24 cellular contexts compared by ENCODE assay signal in the genomic region with DNA sequence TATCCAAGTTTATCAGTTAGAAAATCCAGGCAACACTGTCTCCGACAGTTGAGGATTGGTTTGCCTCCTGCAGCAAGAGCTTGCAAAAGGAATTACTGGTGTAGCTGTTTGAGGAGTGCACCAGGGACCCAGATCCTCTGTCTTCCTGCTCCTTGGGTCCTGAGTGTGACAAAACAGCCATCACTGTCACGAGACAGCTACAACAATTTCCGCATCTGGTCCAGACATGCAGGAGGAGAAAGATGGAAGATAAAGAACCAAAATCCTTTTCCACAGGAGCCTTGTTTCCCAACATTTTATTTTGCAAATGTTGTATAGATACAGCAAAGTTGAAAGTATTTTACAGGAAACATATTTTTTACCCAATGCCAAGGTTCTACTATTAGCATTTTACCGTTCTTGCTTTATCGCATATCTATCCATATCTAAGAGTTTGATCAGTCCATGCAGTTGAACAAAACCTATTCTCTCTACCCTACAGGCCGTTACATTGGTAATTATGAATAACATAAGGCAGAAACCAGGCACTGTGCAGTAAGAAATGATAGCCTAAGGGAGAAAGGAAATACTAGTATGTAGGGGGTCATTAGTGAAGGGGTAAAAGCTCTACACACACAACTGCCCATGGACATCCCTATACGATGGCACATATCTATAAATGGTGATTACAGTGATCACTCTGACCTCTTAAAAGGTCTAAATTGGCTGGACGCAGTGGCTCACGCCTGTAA. TPM values are rescaled to one million over a fixed set of nuclear protein-coding genes. Genes with fewer than 3 reads are reported as not detected.
DNase-seq lines count a peak whose midpoint lies in the region; ATAC-seq and TF ChIP-seq lines count a peak whose summit lies in the region.
"Had no signal": no experiment of that assay in that cellular context is flagged by ENCODE, and none has a peak within 500 bp of the region (broad histone marks: within the 10 kb centered on the region; RNA-seq: fewer than 3 reads in every experiment).

No MANE protein-coding gene starts in this region.

- H3K27ac ChIP-seq in GM23338 (ENCODE audit: low read depth) (no peak overlapping the region), esophagus muscularis mucosa (replicated peaks in 1 of 4) (no peak overlapping the region), PC-3 (ENCODE audit: low read length) (no peak overlapping the region)
- H3K27ac ChIP-seq: BLaER1 had no signal

- H2AFZ ChIP-seq in GM23338 (peak overlapping the region; percentile 66; the same call in 1 of the 2 replicates), PC-3 (ENCODE audit: low read length) (no peak overlapping the region)

- peaks cover 0 to 4% (median 0%) of the 10 kb centered on the region in 4 donors for H3K9me3 ChIP-seq in esophagus muscularis mucosa
- no peaks in the 10 kb centered on the region for H3K9me3 ChIP-seq in PC-3 (ENCODE audit: low read length)
- H3K9me3 ChIP-seq: BE2C, BLaER1 had no signal

- H3K79me2 ChIP-seq in GM23338 (replicated peaks; ENCODE audit: insufficient read depth) (no peaks in the 10 kb centered on the region), PC-3 (ENCODE audit: low read length) (no peaks in the 10 kb centered on the region)

- no peaks in the 10 kb centered on the region; the same call in 1 of the 3 replicates for H3K9me3 Mint-ChIP-seq in GM23338
- H3K9me3 Mint-ChIP-seq: CD4-positive, alpha-beta memory T cell; CD8-positive, alpha-beta memory T cell had no signal

- H3K27me3 ChIP-seq in GM23338 (ENCODE audit: insufficient read depth) (no peaks in the 10 kb centered on the region), esophagus muscularis mucosa (peaks cover 0 to 10% (median 0%) of the 10 kb centered on the region in 4 donors), PC-3 (ENCODE audit: low read length) (peaks cover 6% of the 10 kb centered on the region)
- H3K27me3 ChIP-seq: BE2C, BLaER1 had no signal

- peaks cover 5% of the 10 kb centered on the region; the same call in 1 of the 3 replicates for H3K4me1 Mint-ChIP-seq in GM23338
- H3K4me1 Mint-ChIP-seq: CD14-positive monocyte; CD4-positive, CD25-positive, alpha-beta regulatory T cell; CD8-positive, alpha-beta memory T cell had no signal

- no TSS peak for BruUV-seq in PC-3 (replicated peaks; lab: Mats Ljungman, UMichigan)

- no peak for TF ChIP-seq EP300 in esophagus muscularis mucosa (IDR thresholded peaks at IDR 0.05)

- DNase-seq in GM23338 (ENCODE audit: low spot score) (no peak), NCI-H69 (lab: John Stamatoyannopoulos, UW) (peak; percentile 49), esophagus muscularis mucosa (ENCODE audit: extremely low spot score) (peak; percentile 24), PC-3 (no peak)
- DNase-seq: 8988T; ACHN; BE2C; C1 segment of cervical spinal cord; CD4-positive, alpha-beta memory T cell; CD4-positive, CD25-positive, alpha-beta regulatory T cell; CD8-positive, alpha-beta memory T cell; COR-L47; DMS 273 treated with DMSO at 0.1 percent for 48 hours; DMS153; DMS53; DMS79; DND-41; EL; GDM1 had no signal

- TF ChIP-seq CTCF in GM23338 (conservative IDR thresholded peaks at IDR 0.05; ENCODE audit: low read depth in 2 of 2) (no peak), esophagus muscularis mucosa (IDR thresholded peaks at IDR 0.05) (no peak), PC-3 (conservative IDR thresholded peaks at IDR 0.05; ENCODE audit: low read depth, low read length) (no peak)

- H3K36me3 ChIP-seq in GM23338 (ENCODE audit: insufficient read depth) = no peaks in the 10 kb centered on the region
- no peaks in the 10 kb centered on the region for H3K36me3 ChIP-seq in esophagus muscularis mucosa
- H3K36me3 ChIP-seq in PC-3 (ENCODE audit: low read depth, low read length) = no peaks in the 10 kb centered on the region
- H3K36me3 ChIP-seq: BE2C, BLaER1 had no signal

- H3K27ac Mint-ChIP-seq in GM23338 = no peak overlapping the region
- H3K27ac Mint-ChIP-seq: CD4-positive, alpha-beta memory T cell; CD4-positive, CD25-positive, alpha-beta regulatory T cell; CD8-positive, alpha-beta memory T cell had no signal

- H3K9me2 ChIP-seq in GM23338 (ENCODE audit: insufficient read depth) (peaks cover 4% of the 10 kb centered on the region), PC-3 (replicated peaks; ENCODE audit: low read length) (no peaks in the 10 kb centered on the region)

- no peaks in the 10 kb centered on the region for H4K20me1 ChIP-seq in GM23338 (replicated peaks; ENCODE audit: insufficient read depth)
- H4K20me1 ChIP-seq in PC-3 (ENCODE audit: low read length) = no peaks in the 10 kb centered on the region
- H4K20me1 ChIP-seq: BLaER1 had no signal

- H3K9ac ChIP-seq in PC-3 (ENCODE audit: low read length) = no peak overlapping the region
- H3K9ac ChIP-seq: BLaER1 had no signal

- CTCF ChIA-PET in PC-3 (lab: Charles Lee) = no interaction called here

- H3K4me3 Mint-ChIP-seq in GM23338 = no peak overlapping the region
- H3K4me3 Mint-ChIP-seq: CD14-positive monocyte; CD4-positive, alpha-beta memory T cell; CD4-positive, CD25-positive, alpha-beta regulatory T cell; CD8-positive, alpha-beta memory T cell had no signal

- ATAC-seq in GM23338 (no peak), PC-3 (no peak), GM21576 (IDR thresholded peaks at IDR 0.05; ENCODE audit: unreplicated experiment) (no peak), GM18498 (IDR thresholded peaks at IDR 0.05; ENCODE audit: unreplicated experiment) (no peak)
- ATAC-seq: GM12878 had no signal

- H3K4me1 ChIP-seq in GM23338 (ENCODE audit: insufficient read depth) (peaks cover 10% of the 10 kb centered on the region), esophagus muscularis mucosa (no peaks in the 10 kb centered on the region), PC-3 (ENCODE audit: insufficient read depth, low read length) (no peaks in the 10 kb centered on the region)
- H3K4me1 ChIP-seq: BE2C, BLaER1 had no signal

- TF ChIP-seq POLR2A in esophagus muscularis mucosa (IDR thresholded peaks at IDR 0.05; ENCODE audit: low read depth) = no peak

- H3F3A ChIP-seq in GM23338 (replicated peaks; ENCODE audit: low read depth) = no peaks in the 10 kb centered on the region
- H3F3A ChIP-seq in PC-3 (ENCODE audit: low read length, unreplicated experiment) = no peaks in the 10 kb centered on the region

- POLR2A ChIA-PET in PC-3 (lab: Charles Lee; ENCODE audit: unreplicated experiment) = no interaction called here

- H3K36me3 Mint-ChIP-seq in GM23338 (ENCODE audit: low read depth) = no peaks in the 10 kb centered on the region
- H3K36me3 Mint-ChIP-seq: CD14-positive monocyte; CD4-positive, alpha-beta memory T cell; CD4-positive, CD25-positive, alpha-beta regulatory T cell; CD8-positive, alpha-beta memory T cell had no signal

- H3K4me2 ChIP-seq in GM23338 = no peak overlapping the region
- H3K4me2 ChIP-seq in PC-3 (ENCODE audit: low read length) = no peak overlapping the region
- H3K4me2 ChIP-seq: BLaER1 had no signal

- H3K4me3 ChIP-seq in GM23338 (no peak overlapping the region), esophagus muscularis mucosa (no peak overlapping the region), PC-3 (ENCODE audit: low read length) (no peak overlapping the region)
- H3K4me3 ChIP-seq: BLaER1, GM12878 had no signal

- H3K27me3 Mint-ChIP-seq in GM23338 (ENCODE audit: insufficient read depth, low read depth, poor library complexity) = peaks cover 7% of the 10 kb centered on the region

- 89% methylated on average over 9 of the region's 9 CpGs for WGBS in esophagus muscularis mucosa

- intact Hi-C loops in esophagus muscularis mucosa (cut with DNase I) (no loop called here), PC-3 (cut with micrococcal nuclease) (no loop called here)

TF ChIP-seq in GM23338, 12 proteins besides CTCF, POLR2A, EP300 and RAD21 (continues in another document):
- TF ChIP-seq ZNF331 (CRISPR knock-in tag; IDR thresholded peaks at IDR 0.05; ENCODE audit: low read depth) (no peak), NANOG (IDR thresholded peaks at IDR 0.05; ENCODE audit: borderline replicate concordance) (no peak), STAT1 (IDR thresholded peaks at IDR 0.05; ENCODE audit: unreplicated experiment) (no peak), POLR2AphosphoS5 (IDR thresholded peaks at IDR 0.05; ENCODE audit: low read depth) (no peak), ZNF114 (CRISPR knock-in tag; IDR thresholded peaks at IDR 0.05) (no peak), EZH2 (IDR thresholded peaks at IDR 0.05; ENCODE audit: low read depth, unreplicated experiment) (no peak)
- TF ChIP-seq, protein P1, sequence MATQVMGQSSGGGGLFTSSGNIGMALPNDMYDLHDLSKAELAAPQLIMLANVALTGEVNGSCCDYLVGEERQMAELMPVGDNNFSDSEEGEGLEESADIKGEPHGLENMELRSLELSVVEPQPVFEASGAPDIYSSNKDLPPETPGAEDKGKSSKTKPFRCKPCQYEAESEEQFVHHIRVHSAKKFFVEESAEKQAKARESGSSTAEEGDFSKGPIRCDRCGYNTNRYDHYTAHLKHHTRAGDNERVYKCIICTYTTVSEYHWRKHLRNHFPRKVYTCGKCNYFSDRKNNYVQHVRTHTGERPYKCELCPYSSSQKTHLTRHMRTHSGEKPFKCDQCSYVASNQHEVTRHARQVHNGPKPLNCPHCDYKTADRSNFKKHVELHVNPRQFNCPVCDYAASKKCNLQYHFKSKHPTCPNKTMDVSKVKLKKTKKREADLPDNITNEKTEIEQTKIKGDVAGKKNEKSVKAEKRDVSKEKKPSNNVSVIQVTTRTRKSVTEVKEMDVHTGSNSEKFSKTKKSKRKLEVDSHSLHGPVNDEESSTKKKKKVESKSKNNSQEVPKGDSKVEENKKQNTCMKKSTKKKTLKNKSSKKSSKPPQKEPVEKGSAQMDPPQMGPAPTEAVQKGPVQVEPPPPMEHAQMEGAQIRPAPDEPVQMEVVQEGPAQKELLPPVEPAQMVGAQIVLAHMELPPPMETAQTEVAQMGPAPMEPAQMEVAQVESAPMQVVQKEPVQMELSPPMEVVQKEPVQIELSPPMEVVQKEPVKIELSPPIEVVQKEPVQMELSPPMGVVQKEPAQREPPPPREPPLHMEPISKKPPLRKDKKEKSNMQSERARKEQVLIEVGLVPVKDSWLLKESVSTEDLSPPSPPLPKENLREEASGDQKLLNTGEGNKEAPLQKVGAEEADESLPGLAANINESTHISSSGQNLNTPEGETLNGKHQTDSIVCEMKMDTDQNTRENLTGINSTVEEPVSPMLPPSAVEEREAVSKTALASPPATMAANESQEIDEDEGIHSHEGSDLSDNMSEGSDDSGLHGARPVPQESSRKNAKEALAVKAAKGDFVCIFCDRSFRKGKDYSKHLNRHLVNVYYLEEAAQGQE (IDR thresholded peaks at IDR 0.05; ENCODE audit: unreplicated experiment) = no peak

RNA-seq across cellular contexts. Expression of a gene that starts 54.9 kb away (rescaled TPM):
- total RNA-seq in GM23338 (2014; rRNA removed; shearing (Covaris generic)) = 28.8 and 31.6 TPM in 2 replicates
- polyA plus RNA-seq in GM23338 (2016; fragmentation: Nextera tagmentation; extraction: Ambion mirVana) = 59.3 and 72.0 TPM in 2 replicates
- total RNA-seq in esophagus muscularis mucosa (10 to 100 TPM; 58.6 to 78.7 (median 69.3) TPM), PC-3 (2014; rRNA removed) (27.3 and 34.2 TPM in 2 replicates)

Comparison
In these comparisons a context has a peak if more than half of its experiments do, and no peak if none do; other contexts are left out.
1. DNase-seq: peak in NCI-H69 (single experiment) and esophagus muscularis mucosa (single experiment); none in GM23338 (single experiment) and PC-3 (single experiment).